18 cellular contexts compared by ENCODE assay signal in the genomic region with DNA sequence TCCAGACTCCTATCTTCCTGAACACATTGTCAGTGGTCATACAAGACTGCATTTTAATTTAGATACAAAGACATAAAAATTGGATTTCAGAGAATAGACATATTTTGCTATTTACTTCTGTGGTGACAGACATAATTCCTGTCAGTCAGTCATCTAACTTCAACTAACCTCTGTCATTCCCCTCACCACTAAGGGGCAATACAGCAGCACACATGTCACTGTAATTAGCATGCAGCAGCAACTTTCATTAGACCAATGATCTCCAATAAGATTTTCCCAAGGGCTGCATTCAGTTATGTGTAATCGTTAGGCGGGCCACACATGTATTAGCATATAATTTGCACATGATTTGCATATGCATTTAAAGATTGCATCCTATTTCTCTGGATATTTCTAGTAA.
DNase-seq lines count a peak whose midpoint lies in the region; ATAC-seq and TF ChIP-seq lines count a peak whose summit lies in the region.
"Had no signal": no experiment of that assay in that cellular context is flagged by ENCODE, and none has a peak within 500 bp of the region (broad histone marks: within the 10 kb centered on the region; RNA-seq: fewer than 3 reads in every experiment).

No MANE protein-coding gene starts in this region.

- no peaks in the 10 kb centered on the region for H3K36me3 Mint-ChIP-seq in stimulated activated effector memory CD8-positive, alpha-beta T cell treated with anti-CD3 and anti-CD28 coated beads, Interleukin-12 subunit alpha, Interleukin-12 subunit beta, amount 100 ng/mL, for 72 hours
- no peaks in the 10 kb centered on the region for H3K36me3 Mint-ChIP-seq in stimulated activated naive B cell treated with anti-CD40 and anti-IgM and Interleukin-4, amounts not matched to agents 10 μg/mL and 1 μg/mL and 100 μg/mL, for 72 hours
- H3K36me3 Mint-ChIP-seq in T-helper 2 cell treated with Interferon-gamma antibody and Interleukin-4, amounts not matched to agents 5 μg/mL and 100 μg/mL, for 36 hours (ENCODE audit: low read depth): no peaks in the 10 kb centered on the region
- H3K36me3 Mint-ChIP-seq: CD8-positive, alpha-beta T cell had no signal

- ATAC-seq in stimulated activated effector memory CD8-positive, alpha-beta T cell treated with anti-CD3 and anti-CD28 coated beads, Interleukin-12 subunit alpha, Interleukin-12 subunit beta, amount 100 ng/mL, for 72 hours: no peak
- no peak for ATAC-seq in stimulated activated naive B cell treated with anti-CD40 and anti-IgM and Interleukin-4, amounts not matched to agents 10 μg/mL and 1 μg/mL and 100 μg/mL, for 72 hours (replicated peaks)
- ATAC-seq: CD8-positive, alpha-beta T cell; effector memory CD8-positive, alpha-beta T cell; lower lobe of right lung had no signal

- in situ Hi-C loops in SK-MEL-5 (cut with HindIII; ENCODE audit: low pct_unique_long_range_greater_than_20kb, low sequenced_read_pairs): no loop called here

- H3K4me1 Mint-ChIP-seq in stimulated activated effector memory CD8-positive, alpha-beta T cell treated with anti-CD3 and anti-CD28 coated beads, Interleukin-12 subunit alpha, Interleukin-12 subunit beta, amount 100 ng/mL, for 72 hours: no peaks in the 10 kb centered on the region
- no peaks in the 10 kb centered on the region for H3K4me1 Mint-ChIP-seq in stimulated activated naive B cell treated with anti-CD40 and anti-IgM and Interleukin-4, amounts not matched to agents 10 μg/mL and 1 μg/mL and 100 μg/mL, for 72 hours
- no peaks in the 10 kb centered on the region for H3K4me1 Mint-ChIP-seq in T-helper 2 cell treated with Interferon-gamma antibody and Interleukin-4, amounts not matched to agents 5 μg/mL and 100 μg/mL, for 36 hours (ENCODE audit: low read depth)

- TF ChIP-seq CTCF in LNCAP (IDR thresholded peaks at IDR 0.05): peak; percentile 19; the same call in 1 of the 2 replicates

- DNase-seq in NCI-H524 (lab: John Stamatoyannopoulos, UW) (peak; percentile 2 to 61), NCI-H524 treated with DMSO at 0.1 percent for 48 hours (lab: John Stamatoyannopoulos, UW) (no peak), SK-MEL-5 (ENCODE audit: low read depth, low spot score) (peak; percentile 22), medulla oblongata (ENCODE audit: extremely low spot score) (peak; percentile 32)
- DNase-seq in stimulated activated effector memory CD8-positive, alpha-beta T cell treated with anti-CD3 and anti-CD28 coated beads, Interleukin-12 subunit alpha, Interleukin-12 subunit beta, amount 100 ng/mL, for 72 hours (ENCODE audit: low spot score in 2 of 2): no peak
- no peak for DNase-seq in stimulated activated naive B cell treated with anti-CD40 and anti-IgM and Interleukin-4, amounts not matched to agents 10 μg/mL and 1 μg/mL and 100 μg/mL, for 72 hours
- no peak for DNase-seq in T-helper 2 cell treated with Interferon-gamma antibody and Interleukin-4, amounts not matched to agents 5 μg/mL and 100 μg/mL, for 36 hours (ENCODE audit: low spot score)
- DNase-seq: activated T-cell treated with anti-CD3 and anti-CD28 coated beads for 4 hours; CD8-positive, alpha-beta T cell; cerebellar nuclear complex; effector memory CD8-positive, alpha-beta T cell; lower lobe of right lung; NCI-H1694; sigmoid colon; SK-N-SH; stomach; upper lobe of left lung had no signal

- H3K4me3 Mint-ChIP-seq in stimulated activated effector memory CD8-positive, alpha-beta T cell treated with anti-CD3 and anti-CD28 coated beads, Interleukin-12 subunit alpha, Interleukin-12 subunit beta, amount 100 ng/mL, for 72 hours: no peak overlapping the region
- no peak overlapping the region for H3K4me3 Mint-ChIP-seq in stimulated activated naive B cell treated with anti-CD40 and anti-IgM and Interleukin-4, amounts not matched to agents 10 μg/mL and 1 μg/mL and 100 μg/mL, for 72 hours
- no peak overlapping the region for H3K4me3 Mint-ChIP-seq in T-helper 2 cell treated with Interferon-gamma antibody and Interleukin-4, amounts not matched to agents 5 μg/mL and 100 μg/mL, for 36 hours
- H3K4me3 Mint-ChIP-seq: CD8-positive, alpha-beta T cell; effector memory CD8-positive, alpha-beta T cell had no signal

- no peak overlapping the region for H3K27ac Mint-ChIP-seq in stimulated activated effector memory CD8-positive, alpha-beta T cell treated with anti-CD3 and anti-CD28 coated beads, Interleukin-12 subunit alpha, Interleukin-12 subunit beta, amount 100 ng/mL, for 72 hours
- no peak overlapping the region for H3K27ac Mint-ChIP-seq in stimulated activated naive B cell treated with anti-CD40 and anti-IgM and Interleukin-4, amounts not matched to agents 10 μg/mL and 1 μg/mL and 100 μg/mL, for 72 hours
- no peak overlapping the region for H3K27ac Mint-ChIP-seq in T-helper 2 cell treated with Interferon-gamma antibody and Interleukin-4, amounts not matched to agents 5 μg/mL and 100 μg/mL, for 36 hours
- H3K27ac Mint-ChIP-seq: CD8-positive, alpha-beta T cell; effector memory CD8-positive, alpha-beta T cell had no signal

- no peaks in the 10 kb centered on the region for H3K9me3 Mint-ChIP-seq in stimulated activated effector memory CD8-positive, alpha-beta T cell treated with anti-CD3 and anti-CD28 coated beads, Interleukin-12 subunit alpha, Interleukin-12 subunit beta, amount 100 ng/mL, for 72 hours
- peaks cover 0 to 1% of the 10 kb centered on the region in 2 donors for H3K9me3 Mint-ChIP-seq in stimulated activated naive B cell treated with anti-CD40 and anti-IgM and Interleukin-4, amounts not matched to agents 10 μg/mL and 1 μg/mL and 100 μg/mL, for 72 hours
- H3K9me3 Mint-ChIP-seq in T-helper 2 cell treated with Interferon-gamma antibody and Interleukin-4, amounts not matched to agents 5 μg/mL and 100 μg/mL, for 36 hours: no peaks in the 10 kb centered on the region
- H3K9me3 Mint-ChIP-seq: CD8-positive, alpha-beta T cell had no signal

- H3K27me3 Mint-ChIP-seq in stimulated activated naive B cell treated with anti-CD40 and anti-IgM and Interleukin-4, amounts not matched to agents 10 μg/mL and 1 μg/mL and 100 μg/mL, for 72 hours: no peaks in the 10 kb centered on the region
- no peaks in the 10 kb centered on the region for H3K27me3 Mint-ChIP-seq in T-helper 2 cell treated with Interferon-gamma antibody and Interleukin-4, amounts not matched to agents 5 μg/mL and 100 μg/mL, for 36 hours (ENCODE audit: low read depth)
- H3K27me3 Mint-ChIP-seq: effector memory CD8-positive, alpha-beta T cell had no signal

Comparison
In these comparisons a context has a peak if more than half of its experiments do, and no peak if none do; other contexts are left out.
1. DNase-seq: peak in NCI-H524 (2 of 2), SK-MEL-5 (single experiment) and medulla oblongata (single experiment); none in NCI-H524 treated with DMSO at 0.1 percent for 48 hours (single experiment), stimulated activated effector memory CD8-positive, alpha-beta T cell treated with anti-CD3 and anti-CD28 coated beads, Interleukin-12 subunit alpha, Interleukin-12 subunit beta, amount 100 ng/mL, for 72 hours (0 of 2), stimulated activated naive B cell treated with anti-CD40 and anti-IgM and Interleukin-4, amounts not matched to agents 10 μg/mL and 1 μg/mL and 100 μg/mL, for 72 hours (single experiment) and T-helper 2 cell treated with Interferon-gamma antibody and Interleukin-4, amounts not matched to agents 5 μg/mL and 100 μg/mL, for 36 hours (single experiment).